ENCODE assay signal across 8 cellular contexts in the genomic region with DNA sequence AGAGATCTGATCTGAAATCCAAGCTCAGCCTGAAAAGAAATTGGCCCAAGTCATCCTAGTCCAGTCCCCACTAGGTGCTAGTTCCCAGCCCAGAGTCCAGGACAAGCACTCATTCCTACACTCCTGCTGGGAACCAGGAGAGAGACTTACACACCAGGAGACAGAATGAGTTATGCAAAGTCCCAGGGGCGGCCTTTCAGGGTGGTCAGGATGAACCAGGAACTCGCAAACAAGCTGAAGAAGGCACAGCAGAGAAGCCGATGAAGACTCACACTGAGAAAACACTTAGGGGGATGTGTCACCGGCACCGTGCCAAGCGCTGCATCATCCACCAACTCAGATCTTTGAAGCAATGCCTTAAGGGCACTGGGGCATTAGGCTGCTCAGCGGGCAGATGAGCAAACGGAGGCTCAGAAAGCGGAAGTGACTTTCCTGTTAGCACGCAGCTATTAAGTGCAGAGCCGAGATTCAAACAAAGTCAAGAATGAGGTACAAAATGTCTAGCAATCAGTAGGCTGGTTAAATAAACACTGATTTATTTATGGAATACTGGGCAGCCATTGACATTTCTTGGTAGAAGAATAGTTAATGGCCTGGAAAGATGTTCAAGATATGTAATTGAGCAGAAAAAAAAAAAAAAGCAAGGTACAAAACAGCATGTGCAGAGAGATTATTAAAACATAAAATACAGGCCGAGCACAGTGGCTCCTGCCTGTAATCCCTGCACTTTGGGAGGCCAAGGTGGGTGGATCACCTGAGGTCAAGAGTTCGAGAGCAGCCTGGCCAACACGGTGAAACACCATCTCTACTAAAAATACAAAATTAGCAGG.
DNase-seq lines count a peak whose midpoint lies in the region; ATAC-seq, FAIRE-seq and TF ChIP-seq lines count a peak whose summit lies in the region.

No MANE protein-coding gene starts in this region.

- H3K36me3 ChIP-seq in MG63 (no peaks in the 10 kb centered on the region), bronchial epithelial cell (ENCODE audit: control insufficient read depth, insufficient read depth, low read length) (no peaks in the 10 kb centered on the region), mucosa of descending colon (ENCODE audit: low read depth) (no peaks in the 10 kb centered on the region)

- H3K27me3 ChIP-seq in MG63 = no peaks in the 10 kb centered on the region
- H3K27me3 ChIP-seq in bronchial epithelial cell (ENCODE audit: control insufficient read depth, insufficient read depth, low read length) = no peaks in the 10 kb centered on the region

- H3K27ac ChIP-seq in VCaP = peak overlapping the region; percentile 67

- no peaks in the 10 kb centered on the region for H3K4me1 ChIP-seq in mucosa of descending colon (ENCODE audit: low read depth)

- H3K9me3 ChIP-seq in MG63 (no peaks in the 10 kb centered on the region; the same call in 1 of the 2 replicates), mucosa of descending colon (no peaks in the 10 kb centered on the region)

- FAIRE-seq in bronchial epithelial cell (lab: Jason Lieb, UNC) = peak; percentile 83

- peak; percentile 31 for DNase-seq in DMS153 treated with DMSO at 0.1 percent for 48 hours (lab: John Stamatoyannopoulos, UW; ENCODE audit: unreplicated experiment)
- DNase-seq in MG63 = peak; percentile 96
- peak; percentile 98 for DNase-seq in bronchial epithelial cell (ENCODE audit: low read depth)
- peak; percentile 50 to 82 (median 62) for DNase-seq in mucosa of descending colon
- peak; percentile 53 to 71 for DNase-seq in stimulated activated CD8-positive, alpha-beta memory T cell treated with anti-CD3 and anti-CD28 coated beads, Interleukin-4, amount 100 ng/mL, for 4 hours (ENCODE audit: low read depth in 2 of 2, low spot score in 1 of 2)
- DNase-seq in NCI-H2107 treated with DMSO at 0.1 percent for 48 hours (lab: John Stamatoyannopoulos, UW; ENCODE audit: unreplicated experiment) = no peak

- intact Hi-C loops in mucosa of descending colon (cut with DNase I, micrococcal nuclease) = no loop called here

- ATAC-seq in GM21529 (IDR thresholded peaks at IDR 0.05; ENCODE audit: unreplicated experiment) (peak; percentile 71), mucosa of descending colon (peak; percentile 63)

- H3K4me3 ChIP-seq in MG63 (no peak overlapping the region), bronchial epithelial cell (ENCODE audit: low read depth, low read length) (no peak overlapping the region), mucosa of descending colon (no peak overlapping the region)

- no peak for TF ChIP-seq CTCF in VCaP (conservative IDR thresholded peaks at IDR 0.05)
- TF ChIP-seq CTCF in bronchial epithelial cell (IDR thresholded peaks at IDR 0.05; ENCODE audit: insufficient read depth, low read length, severe bottlenecking) = no peak
- no peak for TF ChIP-seq CTCF in mucosa of descending colon (IDR thresholded peaks at IDR 0.05)
